ENCODE assay signal across 1 cellular context in genomic region chr19:41457241-41457640, GRCh38.
TF ChIP-seq lines count a peak whose summit lies in the region.

No MANE protein-coding gene starts in this region.

TF ChIP-seq in endothelial cell of umbilical vein, 7 proteins besides CTCF, POLR2A, EP300 and RAD21:
- no peak for TF ChIP-seq MYC (IDR thresholded peaks at IDR 0.05; ENCODE audit: low read depth, low read length)
- no peak for TF ChIP-seq FOS (IDR thresholded peaks at IDR 0.05; ENCODE audit: borderline replicate concordance, insufficient read depth, low read length)
- TF ChIP-seq, protein P1, sequence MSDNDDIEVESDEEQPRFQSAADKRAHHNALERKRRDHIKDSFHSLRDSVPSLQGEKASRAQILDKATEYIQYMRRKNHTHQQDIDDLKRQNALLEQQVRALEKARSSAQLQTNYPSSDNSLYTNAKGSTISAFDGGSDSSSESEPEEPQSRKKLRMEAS (IDR thresholded peaks at IDR 0.05; ENCODE audit: insufficient read depth, insufficient read length) = no peak
- TF ChIP-seq POLR2AphosphoS5 (IDR thresholded peaks at IDR 0.05; ENCODE audit: insufficient read depth, low read depth, low read length) = no peak
- TF ChIP-seq EZH2 (IDR thresholded peaks at IDR 0.05; ENCODE audit: borderline replicate concordance, low read depth, low read length, severe bottlenecking) = no peak
- TF ChIP-seq JUN (IDR thresholded peaks at IDR 0.05; ENCODE audit: borderline replicate concordance, insufficient read depth, insufficient read length, low read depth) = no peak
- no peak for TF ChIP-seq GATA2 (IDR thresholded peaks at IDR 0.05; ENCODE audit: insufficient read depth, insufficient read length, low read depth, low read length)
